In the genomic region with DNA sequence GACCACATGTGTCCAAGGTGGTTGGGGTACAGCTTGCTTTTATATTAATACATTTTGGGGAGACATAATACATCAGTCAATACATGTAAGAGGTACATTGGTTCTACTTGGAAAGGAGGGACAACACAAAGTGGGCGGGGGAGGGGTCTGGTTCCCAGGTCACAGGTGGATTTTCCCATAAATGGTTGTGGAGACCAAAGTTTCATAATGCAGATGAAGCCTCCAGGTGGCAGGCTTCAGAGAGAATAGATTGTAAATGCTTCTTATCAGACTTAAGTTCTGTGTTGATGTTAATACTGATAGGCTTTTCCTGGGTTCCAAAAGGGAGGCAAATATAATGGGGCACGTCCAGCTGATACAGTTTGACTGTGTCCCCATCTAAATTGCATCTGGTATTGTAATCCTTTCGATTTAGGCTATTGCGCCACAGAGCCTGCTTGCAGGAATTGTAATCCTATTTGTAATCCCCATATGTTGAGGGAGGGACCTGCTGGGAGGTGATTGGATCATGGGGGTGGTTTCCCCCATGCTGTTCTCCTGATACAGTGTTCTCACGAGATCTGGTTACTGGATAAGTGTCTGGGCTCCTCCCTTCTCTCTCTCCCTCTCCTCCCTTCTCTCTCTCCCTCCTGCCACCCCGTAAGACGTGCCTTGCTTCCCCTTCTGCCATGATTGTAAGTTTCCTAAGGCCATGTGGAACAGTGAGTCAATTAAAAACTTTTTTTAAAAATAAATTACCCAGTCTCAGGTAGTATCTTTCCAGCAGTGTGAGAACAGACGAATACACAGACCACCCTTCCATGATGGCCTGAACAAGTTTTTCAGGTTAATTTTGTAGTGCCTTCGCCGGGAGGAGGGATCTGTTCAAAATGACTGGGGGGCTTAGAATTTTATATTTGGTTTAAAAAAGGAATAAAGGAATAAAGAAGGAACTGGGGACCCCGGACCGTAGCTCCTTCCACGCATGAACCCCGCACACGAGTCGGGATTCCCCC, we compare ENCODE assay signal across 8 cellular contexts. TPM values are rescaled to one million over a fixed set of nuclear protein-coding genes. Genes with fewer than 3 reads are reported as not detected.
DNase-seq lines count a peak whose midpoint lies in the region; ATAC-seq, FAIRE-seq and TF ChIP-seq lines count a peak whose summit lies in the region.

No MANE protein-coding gene starts in this region.

- BruUV-seq in OCI-LY7 (replicated peaks; lab: Mats Ljungman, UMichigan): TSS peak; percentile 54

- H3K27me3 ChIP-seq in muscle layer of colon (ENCODE audit: control insufficient read depth in 1 of 2, insufficient read depth in 2 of 2, low read length in 2 of 2): no peaks in the 10 kb centered on the region

- DNase-seq in AG10803 (ENCODE audit: low read depth) (peak; percentile 93), GM19239 (ENCODE audit: insufficient read length, low spot score) (no peak), OCI-LY7 (ENCODE audit: low spot score) (peak; percentile 14), dedifferentiated amniotic fluid mesenchymal stem cell (ENCODE audit: extremely low spot score) (peak; percentile 81), NCI-H1436 treated with DMSO at 0.1 percent for 48 hours (lab: John Stamatoyannopoulos, UW) (no peak)
- no peak for DNase-seq in stimulated activated CD4-positive, alpha-beta T cell treated with anti-CD3 and anti-CD28 coated beads, Interleukin-2, amount 100 ng/mL, for 24 hours

- peak overlapping the region; percentile 74 for H2AFZ ChIP-seq in OCI-LY7 (ENCODE audit: low read length)

- H3K4me2 ChIP-seq in OCI-LY7 (ENCODE audit: low read length): peak overlapping the region; percentile 68

- H3K79me2 ChIP-seq in OCI-LY7 (ENCODE audit: insufficient read depth, low read depth, low read length): no peaks in the 10 kb centered on the region

- no peak for ATAC-seq in HG02610 (IDR thresholded peaks at IDR 0.05; ENCODE audit: unreplicated experiment)

- intact Hi-C loops in OCI-LY7 (cut with micrococcal nuclease; ENCODE audit: unreplicated experiment): no loop called here

- CTCF ChIA-PET in OCI-LY7 (lab: Charles Lee; ENCODE audit: unreplicated experiment): no interaction called here

- no peaks in the 10 kb centered on the region for H3K9me3 ChIP-seq in OCI-LY7 (ENCODE audit: low read length)
- no peaks in the 10 kb centered on the region for H3K9me3 ChIP-seq in muscle layer of colon (ENCODE audit: low read length)

- no peaks in the 10 kb centered on the region for H3K36me3 ChIP-seq in OCI-LY7 (ENCODE audit: insufficient read depth, low read length)
- no peaks in the 10 kb centered on the region for H3K36me3 ChIP-seq in muscle layer of colon (ENCODE audit: insufficient read depth, low read length)

- POLR2A ChIA-PET in OCI-LY7 (lab: Charles Lee): interaction anchor here (0.6 kb wide), 1 partner anchor 42 kb away, joined by 3 read pairs; no protein-coding TSS in a partner anchor

- no peak overlapping the region for H3K27ac ChIP-seq in OCI-LY7 (ENCODE audit: low read depth, low read length, poor library complexity, severe bottlenecking)
- no peak overlapping the region for H3K27ac ChIP-seq in muscle layer of colon (ENCODE audit: low read depth, low read length)

- peak overlapping the region; percentile 61 for H3K9ac ChIP-seq in muscle layer of colon (ENCODE audit: low read length)

- TF ChIP-seq CTCF in AG10803 (conservative IDR thresholded peaks at IDR 0.05; ENCODE audit: low read length) (no peak; the same call in 1 of the 2 replicates), OCI-LY7 (conservative IDR thresholded peaks at IDR 0.05; ENCODE audit: low read length) (peak; percentile 48)

- H3K4me1 ChIP-seq in OCI-LY7 (ENCODE audit: insufficient read depth, low read length, poor library complexity, severe bottlenecking): peaks cover 20% of the 10 kb centered on the region
- H3K4me1 ChIP-seq in muscle layer of colon (ENCODE audit: insufficient read depth, low read length): no peaks in the 10 kb centered on the region

- H4K20me1 ChIP-seq in OCI-LY7 (ENCODE audit: insufficient read depth, low read length): no peaks in the 10 kb centered on the region

- H3K4me3 ChIP-seq in AG10803 (ENCODE audit: low read length): peak overlapping the region; percentile 88
- peak overlapping the region; percentile 67 for H3K4me3 ChIP-seq in OCI-LY7 (ENCODE audit: low read depth, low read length, poor library complexity, severe bottlenecking)
- peak overlapping the region; percentile 79 to 80 for H3K4me3 ChIP-seq in muscle layer of colon (ENCODE audit: low read depth in 1 of 2, low read length in 2 of 2)

- peak; percentile 4 for FAIRE-seq in GM19239 (lab: Jason Lieb, UNC)

- H3K9me2 ChIP-seq in OCI-LY7 (ENCODE audit: insufficient read depth, low read length): no peaks in the 10 kb centered on the region

RNA-seq across cellular contexts. Expression of gene ZNF823, which starts 44.9 kb away (rescaled TPM):
- total RNA-seq in OCI-LY7 (2014; rRNA removed; shearing (Covaris generic)): 7.0 and 7.2 TPM in 2 replicates
- 5.7 and 6.8 TPM in 2 replicates for total RNA-seq in OCI-LY7 (2022)

Comparison
In these comparisons a context has a peak if more than half of its experiments do, and no peak if none do; other contexts are left out.
1. DNase-seq: peak in AG10803 (single experiment), OCI-LY7 (single experiment) and dedifferentiated amniotic fluid mesenchymal stem cell (single experiment); none in GM19239 (single experiment), NCI-H1436 treated with DMSO at 0.1 percent for 48 hours (single experiment) and stimulated activated CD4-positive, alpha-beta T cell treated with anti-CD3 and anti-CD28 coated beads, Interleukin-2, amount 100 ng/mL, for 24 hours (0 of 2).
2. Peak in every context shown above with its lines, with median percentiles within 50 percentile points of each other: H3K4me3 ChIP-seq.